Comparison of ENCODE assay signal across 25 cellular contexts in genomic region chr16:54140788-54141136, GRCh38.
"Had no signal": no experiment of that assay in that cellular context is flagged by ENCODE, and none has a peak within 500 bp of the region (broad histone marks: within the 10 kb centered on the region; RNA-seq: fewer than 3 reads in every experiment).

No MANE protein-coding gene starts in this region.

- H3K27me3 ChIP-seq: colonic mucosa, gastrocnemius medialis, heart right ventricle, left lung had no signal

- H3K27ac Mint-ChIP-seq: dendritic cell treated with granulocyte-macrophage colony-stimulating factor and Interleukin-4, amounts not matched to agents 40 ng/mL and 50 ng/mL, for 4 days; effector memory CD8-positive, alpha-beta T cell; endodermal cell; mesothelial cell of epicardium had no signal

- H3K9me3 Mint-ChIP-seq: dendritic cell treated with granulocyte-macrophage colony-stimulating factor and Interleukin-4, amounts not matched to agents 40 ng/mL and 50 ng/mL, for 4 days; effector memory CD8-positive, alpha-beta T cell had no signal

- DNase-seq: colonic mucosa; cortex of kidney; effector CD8-positive, alpha-beta T cell; effector memory CD8-positive, alpha-beta T cell; esophagus squamous epithelium; foreskin fibroblast; foreskin melanocyte; gastrocnemius medialis; glutamatergic neuron; head of caudate nucleus; heart right ventricle; hippocampal formation; left cardiac atrium; left lung; left ventricle myocardium superior; lower lobe of right lung; mucosa of descending colon had no signal

- H3K9me3 ChIP-seq: colonic mucosa, esophagus squamous epithelium, gastrocnemius medialis, lower lobe of right lung, mucosa of descending colon had no signal

- FAIRE-seq: endometrium, islet of Langerhans, keratinocyte had no signal

- H3K4me3 Mint-ChIP-seq: dendritic cell treated with granulocyte-macrophage colony-stimulating factor and Interleukin-4, amounts not matched to agents 40 ng/mL and 50 ng/mL, for 4 days; effector memory CD8-positive, alpha-beta T cell; endodermal cell; mesothelial cell of epicardium had no signal

- H3K4me1 ChIP-seq: colonic mucosa, esophagus squamous epithelium, gastrocnemius medialis, left lung, lower lobe of right lung had no signal

- H3K27ac ChIP-seq: colonic mucosa, epithelial cell of prostate, esophagus squamous epithelium, gastrocnemius medialis, heart right ventricle, left lung, lower lobe of right lung had no signal

- H3K36me3 ChIP-seq: colonic mucosa, esophagus squamous epithelium, gastrocnemius medialis, heart right ventricle, left lung, lower lobe of right lung had no signal

- ATAC-seq: effector memory CD8-positive, alpha-beta T cell; esophagus mucosa; gastrocnemius medialis; heart right ventricle; left cardiac atrium; left lung; left ventricle myocardium superior; lower lobe of right lung; mucosa of descending colon had no signal

- H3K4me3 ChIP-seq: colonic mucosa, esophagus squamous epithelium, gastrocnemius medialis, heart right ventricle, left lung, lower lobe of right lung, mucosa of descending colon had no signal

- H3K27me3 Mint-ChIP-seq: dendritic cell treated with granulocyte-macrophage colony-stimulating factor and Interleukin-4, amounts not matched to agents 40 ng/mL and 50 ng/mL, for 4 days had no signal
